Comparison of ENCODE assay signal across 1 cellular context in genomic region chr4:102619024-102619423, GRCh38.
A peak's percentile ranks its signal among the peaks of the same experiment; 100 is the strongest.
TF ChIP-seq lines count a peak whose summit lies in the region.

No MANE protein-coding gene starts in this region.

TF ChIP-seq in GM12878, 131 proteins besides CTCF, POLR2A, EP300 and RAD21:
- peak; percentile 62 for TF ChIP-seq YY1 (IDR thresholded peaks at IDR 0.05; ENCODE audit: low read depth, low read length)
